ENCODE assay signal across 3 cellular contexts in the genomic region with DNA sequence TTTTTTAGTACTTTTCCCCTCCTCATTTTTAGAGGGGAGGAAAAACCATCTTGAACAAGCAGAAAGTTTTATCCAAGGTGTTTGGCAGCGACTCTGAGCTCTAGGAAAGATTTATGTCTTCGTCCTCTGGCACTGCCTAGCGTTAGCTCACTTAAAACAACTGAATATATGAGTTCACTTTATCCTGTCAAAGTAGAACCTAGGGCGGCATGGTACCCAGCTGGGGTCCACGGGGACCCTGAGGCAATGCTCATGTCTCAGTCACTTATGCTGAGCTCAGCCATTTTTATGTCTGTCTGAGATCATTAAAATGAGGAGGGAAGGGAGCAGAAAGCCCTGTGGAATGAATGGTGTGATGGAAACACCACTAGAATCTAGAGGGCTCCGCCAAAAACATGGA.
TF ChIP-seq lines count a peak whose summit lies in the region.

No MANE protein-coding gene starts in this region.

TF ChIP-seq in A549, 52 proteins besides CTCF, POLR2A, EP300 and RAD21:
- TF ChIP-seq MAFK (IDR thresholded peaks at IDR 0.05; ENCODE audit: partially characterized antibody), result peak; percentile 79
- TF ChIP-seq POLR2AphosphoS2 (conservative IDR thresholded peaks at IDR 0.05; ENCODE audit: low read length), result no peak
- no peak for TF ChIP-seq SREBF2 (IDR thresholded peaks at IDR 0.05)
- no peak for TF ChIP-seq ZC3H11A (IDR thresholded peaks at IDR 0.05)

TF ChIP-seq in HEK293, 187 proteins besides CTCF, POLR2A, EP300 and RAD21:
- TF ChIP-seq ZBTB20 (tag by site-specific recombination; IDR thresholded peaks at IDR 0.05), result no peak
- 0 out of 2 replicates have a peak, but pooled peaks have one; percentile 25 for TF ChIP-seq PRDM6 (tag by site-specific recombination; IDR thresholded peaks at IDR 0.05)
- no peak for TF ChIP-seq ZNF654 (tag by site-specific recombination; IDR thresholded peaks at IDR 0.05; ENCODE audit: low read depth)
- TF ChIP-seq ZNF19 (tag by site-specific recombination; IDR thresholded peaks at IDR 0.05; ENCODE audit: low read depth), result no peak
- TF ChIP-seq ZNF623 (tag by site-specific recombination; IDR thresholded peaks at IDR 0.05), result no peak
- TF ChIP-seq ZNF426 (tag by site-specific recombination; IDR thresholded peaks at IDR 0.05), result no peak
- no peak for TF ChIP-seq ZNF544 (tag by site-specific recombination; IDR thresholded peaks at IDR 0.05)
- peak; percentile 23; the same call in 1 of the 2 replicates for TF ChIP-seq ZNF664 (tag by site-specific recombination; IDR thresholded peaks at IDR 0.05)
- no peak for TF ChIP-seq SP3 (tag by site-specific recombination; IDR thresholded peaks at IDR 0.05)
- no peak for TF ChIP-seq ZNF48 (tag by site-specific recombination; IDR thresholded peaks at IDR 0.05)

TF ChIP-seq in K562, 482 proteins besides CTCF, POLR2A, EP300 and RAD21 (continues in another document):
- TF ChIP-seq CCNT2 (IDR thresholded peaks at IDR 0.05; ENCODE audit: borderline replicate concordance, extremely low read depth, insufficient read length, low read depth, low read length) (no peak), FOXP4 (CRISPR knock-in tag; IDR thresholded peaks at IDR 0.05; ENCODE audit: borderline replicate concordance) (no peak), HINFP (tag; conservative IDR thresholded peaks at IDR 0.05; ENCODE audit: low read depth) (no peak), ZNF407 (IDR thresholded peaks at IDR 0.05; ENCODE audit: low read depth) (no peak), ZC3H11A (IDR thresholded peaks at IDR 0.05; ENCODE audit: low read depth, low read length) (no peak), ZEB2 (IDR thresholded peaks at IDR 0.05) (no peak), ZNF24 (IDR thresholded peaks at IDR 0.05) (no peak), MAFG (tag; conservative IDR thresholded peaks at IDR 0.05) (peak; percentile 54), ZNF316 (IDR thresholded peaks at IDR 0.05) (peak; percentile 63), RREB1 (CRISPR knock-in tag; IDR thresholded peaks at IDR 0.05) (no peak), BCLAF1 (IDR thresholded peaks at IDR 0.05; ENCODE audit: borderline replicate concordance in 1 of 2, control insufficient read depth in 1 of 2, low read depth in 2 of 2, low read length in 1 of 2) (no peak), EGR1 (conservative IDR thresholded peaks at IDR 0.05) (no peak), PRMT5 (CRISPR knock-in tag; IDR thresholded peaks at IDR 0.05) (no peak), HIVEP1 (CRISPR knock-in tag; IDR thresholded peaks at IDR 0.05) (no peak), HOXB6 (CRISPR knock-in tag; IDR thresholded peaks at IDR 0.05; ENCODE audit: borderline replicate concordance) (no peak), SRSF7 (optimal IDR thresholded peaks at IDR 0.05; ENCODE audit: low read depth, low read length) (no peak), MAFF (IDR thresholded peaks at IDR 0.05; ENCODE audit: low read length) (peak; percentile 70), MAFK (IDR thresholded peaks at IDR 0.05; ENCODE audit: low read length) (peak; percentile 48), PHTF2 (CRISPR knock-in tag; IDR thresholded peaks at IDR 0.05) (no peak), XRCC3 (IDR thresholded peaks at IDR 0.05) (no peak), ZNF79 (CRISPR knock-in tag; IDR thresholded peaks at IDR 0.05; ENCODE audit: low read depth) (no peak), C11orf30 (IDR thresholded peaks at IDR 0.05; ENCODE audit: low read depth) (peak; percentile 64; the same call in 1 of the 2 replicates), ZNF699 (CRISPR knock-in tag; IDR thresholded peaks at IDR 0.05; ENCODE audit: insufficient replicate concordance) (no peak), TCF7 (IDR thresholded peaks at IDR 0.05; ENCODE audit: borderline replicate concordance) (no peak), ZKSCAN3 (CRISPR knock-in tag; IDR thresholded peaks at IDR 0.05) (no peak), POLR2G (IDR thresholded peaks at IDR 0.05; ENCODE audit: low read depth, low read length) (no peak)
- TF ChIP-seq, protein P1, sequence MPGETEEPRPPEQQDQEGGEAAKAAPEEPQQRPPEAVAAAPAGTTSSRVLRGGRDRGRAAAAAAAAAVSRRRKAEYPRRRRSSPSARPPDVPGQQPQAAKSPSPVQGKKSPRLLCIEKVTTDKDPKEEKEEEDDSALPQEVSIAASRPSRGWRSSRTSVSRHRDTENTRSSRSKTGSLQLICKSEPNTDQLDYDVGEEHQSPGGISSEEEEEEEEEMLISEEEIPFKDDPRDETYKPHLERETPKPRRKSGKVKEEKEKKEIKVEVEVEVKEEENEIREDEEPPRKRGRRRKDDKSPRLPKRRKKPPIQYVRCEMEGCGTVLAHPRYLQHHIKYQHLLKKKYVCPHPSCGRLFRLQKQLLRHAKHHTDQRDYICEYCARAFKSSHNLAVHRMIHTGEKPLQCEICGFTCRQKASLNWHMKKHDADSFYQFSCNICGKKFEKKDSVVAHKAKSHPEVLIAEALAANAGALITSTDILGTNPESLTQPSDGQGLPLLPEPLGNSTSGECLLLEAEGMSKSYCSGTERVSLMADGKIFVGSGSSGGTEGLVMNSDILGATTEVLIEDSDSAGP (CRISPR knock-in tag; IDR thresholded peaks at IDR 0.05), result no peak
